8 cellular contexts compared by ENCODE assay signal in genomic region chr15:31483053-31483923, GRCh38.
A peak's percentile ranks its signal among the peaks of the same experiment; 100 is the strongest.
DNase-seq lines count a peak whose midpoint lies in the region; ATAC-seq lines count a peak whose summit lies in the region.

No MANE protein-coding gene starts in this region.

- peak; percentile 61 for ATAC-seq in GM19438 (IDR thresholded peaks at IDR 0.05; ENCODE audit: low read depth, unreplicated experiment)
- ATAC-seq in right cardiac atrium, result peak in 1 of 2 donors; percentile 13
- no peak for ATAC-seq in GM18517 (IDR thresholded peaks at IDR 0.05; ENCODE audit: unreplicated experiment)
- ATAC-seq in HG03025 (IDR thresholded peaks at IDR 0.05; ENCODE audit: low FRiP score, unreplicated experiment), result no peak

- H3K4me3 ChIP-seq in right cardiac atrium (ENCODE audit: low read length) (peak overlapping the region; percentile 38), HAP-1 (no peak overlapping the region)

- intact Hi-C loops in right cardiac atrium (cut with DNase I), result loop anchor here in 3 of 4 donors (10.0 kb wide), 3 partner anchors 78 to 498 kb away; partner anchors contain the start of gene KLF13 (in 3 of the 3)

- H3K36me3 ChIP-seq in HAP-1 (replicated peaks), result no peaks in the 10 kb centered on the region

- WGBS in right cardiac atrium, result 6% methylated on average over 138 of the region's 138 CpGs

- H3K9me3 ChIP-seq in right cardiac atrium (ENCODE audit: control insufficient read depth, low read length) (no peaks in the 10 kb centered on the region), HAP-1 (no peaks in the 10 kb centered on the region)

- peak; percentile 77 to 78 for DNase-seq in activated T-cell treated with anti-CD3 and anti-CD28 coated beads, Interleukin-2, amount 50 U/mL, for 48 hours
- DNase-seq in right cardiac atrium (peak in 1 of 3 donors; percentile 64), NCI-H748 treated with DMSO at 0.1 percent for 48 hours (lab: John Stamatoyannopoulos, UW) (no peak), HAP-1 (ENCODE audit: low spot score in 2 of 2) (no peak)
- peak; percentile 26 for DNase-seq in stimulated activated CD4-positive, alpha-beta T cell treated with anti-CD3 and anti-CD28 coated beads, Interleukin-2, amount 100 ng/mL, for 4 hours (ENCODE audit: low read depth)

- H3K27ac ChIP-seq in right cardiac atrium (ENCODE audit: low read length), result no peak overlapping the region

- H3K27me3 ChIP-seq in right cardiac atrium (ENCODE audit: control insufficient read depth, insufficient read depth) (no peaks in the 10 kb centered on the region), HAP-1 (ENCODE audit: low read depth) (no peaks in the 10 kb centered on the region)

- H3K4me1 ChIP-seq in right cardiac atrium (ENCODE audit: control insufficient read depth, insufficient read depth, low read length) (peaks cover 5% of the 10 kb centered on the region), HAP-1 (no peaks in the 10 kb centered on the region)

- in situ Hi-C loops in HAP-1 (cut with MboI; ENCODE audit: low sequenced_read_pairs), result no loop called here

Comparison
In these comparisons a context has a peak if more than half of its experiments do, and no peak if none do; other contexts are left out.
1. DNase-seq: peak in activated T-cell treated with anti-CD3 and anti-CD28 coated beads, Interleukin-2, amount 50 U/mL, for 48 hours (2 of 2) and stimulated activated CD4-positive, alpha-beta T cell treated with anti-CD3 and anti-CD28 coated beads, Interleukin-2, amount 100 ng/mL, for 4 hours (single experiment); none in NCI-H748 treated with DMSO at 0.1 percent for 48 hours (single experiment) and HAP-1 (0 of 2).